24 cellular contexts compared by ENCODE assay signal in the genomic region with DNA sequence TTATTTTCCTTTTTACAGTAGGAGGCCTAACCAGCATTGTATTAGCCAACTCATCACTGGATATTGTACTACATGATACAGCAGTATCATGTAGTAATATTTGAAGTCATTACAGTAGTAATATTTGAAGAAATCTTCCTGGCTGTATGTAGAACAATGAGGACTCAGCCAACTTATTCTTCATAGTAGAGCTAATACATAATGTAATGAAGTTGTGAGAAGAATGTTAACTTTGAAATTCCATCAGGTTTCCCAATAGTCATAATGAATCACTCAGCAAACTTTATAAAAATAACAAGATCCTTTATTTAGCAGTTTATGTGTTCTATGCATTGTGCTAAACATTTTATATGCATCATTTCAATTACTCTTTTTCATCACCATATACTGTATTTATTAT.
"Had no signal": no experiment of that assay in that cellular context is flagged by ENCODE, and none has a peak within 500 bp of the region (broad histone marks: within the 10 kb centered on the region; RNA-seq: fewer than 3 reads in every experiment).

No MANE protein-coding gene starts in this region.

- H2AFZ ChIP-seq: neural progenitor cell had no signal

- H3K27me3 ChIP-seq: brain microvascular endothelial cell, esophagus squamous epithelium, gastroesophageal sphincter, left lung, neural progenitor cell, sigmoid colon, vagina had no signal

- H3K27ac ChIP-seq: brain microvascular endothelial cell, coronary artery, esophagus squamous epithelium, gastroesophageal sphincter, left lung, neural progenitor cell, sigmoid colon, thoracic aorta, vagina had no signal

- H3K4me1 ChIP-seq: esophagus squamous epithelium, gastroesophageal sphincter, left lung, neural progenitor cell, sigmoid colon, vagina had no signal

- H3K4me3 ChIP-seq: coronary artery, esophagus squamous epithelium, gastroesophageal sphincter, left lung, lung, neural progenitor cell, sigmoid colon, thoracic aorta, vagina had no signal

- H3K9me3 ChIP-seq: gastroesophageal sphincter, vagina had no signal

- ATAC-seq: activated T-cell treated with anti-CD3 and anti-CD28 coated beads, Interleukin-2, amount 50 U/mL, for 72 hours; gastroesophageal sphincter; left lung; naive thymus-derived CD8-positive, alpha-beta T cell; stimulated activated naive B cell treated with anti-CD40 and anti-IgM and Interleukin-4, amounts not matched to agents 10 μg/mL and 1 μg/mL and 100 μg/mL, for 72 hours; T-helper 17 cell had no signal

- H3K36me3 ChIP-seq: brain microvascular endothelial cell, neural progenitor cell had no signal

- DNase-seq: activated CD4-positive, alpha-beta T cell treated with anti-CD3 and anti-CD28 coated beads for 4 hours; activated CD4-positive, alpha-beta T cell treated with anti-CD3 and anti-CD28 coated beads, Interleukin-2, amount 50 U/mL, for 48 hours; activated CD4-positive, CD25-positive, alpha-beta regulatory T cell; activated effector memory CD4-positive, alpha-beta T cell treated with Interleukin-2 at 50 U/mL for 16 hours; activated naive CD4-positive, alpha-beta T cell treated with anti-CD3 and anti-CD28 coated beads, Interleukin-2, amount 10 ng/mL, durations not matched to agents 7 days and 5 days; activated T-cell treated with anti-CD3 and anti-CD28 coated beads, Interleukin-2, amount 50 U/mL, for 72 hours; aorta; brain microvascular endothelial cell; esophagus squamous epithelium; head of caudate nucleus; left lung; naive thymus-derived CD8-positive, alpha-beta T cell; posterior cingulate gyrus; sigmoid colon; stimulated activated CD4-positive, alpha-beta T cell treated with anti-CD3 and anti-CD28 coated beads, Interleukin-2, amount 100 ng/mL, for 48 hours; stimulated activated CD8-positive, alpha-beta memory T cell treated with anti-CD3 and anti-CD28 coated beads, Interleukin-4, amount 100 ng/mL, for 48 hours; stimulated activated naive B cell treated with anti-CD40 and anti-IgM and Interleukin-4, amounts not matched to agents 10 μg/mL and 1 μg/mL and 100 μg/mL, for 72 hours; T-helper 17 cell had no signal

- H3K9ac ChIP-seq: neural progenitor cell had no signal

- H3K4me2 ChIP-seq: neural progenitor cell had no signal
